Comparison of ENCODE assay signal across 8 cellular contexts in genomic region chr10:57579926-57580325, GRCh38.
DNase-seq lines count a peak whose midpoint lies in the region; ATAC-seq and TF ChIP-seq lines count a peak whose summit lies in the region.

No MANE protein-coding gene starts in this region.

- H3K9me3 ChIP-seq in adrenal gland (replicated peaks in 1 of 3), result no peaks in the 10 kb centered on the region

- H3K27me3 ChIP-seq in adrenal gland, result no peaks in the 10 kb centered on the region

- no peak for TF ChIP-seq POLR2A in adrenal gland (IDR thresholded peaks at IDR 0.05)

- no peak overlapping the region for H3K27ac Mint-ChIP-seq in mesothelial cell of epicardium

- no peak overlapping the region for H3K27ac ChIP-seq in adrenal gland

- no peak for ATAC-seq in GM19023 (IDR thresholded peaks at IDR 0.05; ENCODE audit: unreplicated experiment)
- no peak for ATAC-seq in activated CD4-positive, CD25-positive, alpha-beta regulatory T cell treated with anti-CD3 and anti-CD28 coated beads, Interleukin-2, amount 50 U/mL, for 24 hours

- peaks cover 3% of the 10 kb centered on the region for H3K4me1 Mint-ChIP-seq in mesothelial cell of epicardium

- no peak overlapping the region for H3K4me3 Mint-ChIP-seq in mesothelial cell of epicardium

- H3K4me1 ChIP-seq in adrenal gland (replicated peaks in 1 of 2), result no peaks in the 10 kb centered on the region

- peaks cover 26% of the 10 kb centered on the region for H3K9me3 Mint-ChIP-seq in mesothelial cell of epicardium

- TF ChIP-seq CTCF in adrenal gland (IDR thresholded peaks at IDR 0.05) (peak in 5 of 6 experiments; percentile 22 to 57 (median 46)), mesothelial cell of epicardium (IDR thresholded peaks at IDR 0.05; ENCODE audit: unreplicated experiment) (peak; percentile 26)

- intact Hi-C loops in adrenal gland (cut with DNase I), result loop anchor here in 1 of 2 donors (10.0 kb wide), 1 partner anchor 485 kb away; no protein-coding TSS in a partner anchor

- H3K36me3 ChIP-seq in adrenal gland (replicated peaks in 1 of 2), result no peaks in the 10 kb centered on the region

- H3K4me3 ChIP-seq in adrenal gland, result no peak overlapping the region

- H3K27me3 Mint-ChIP-seq in mesothelial cell of epicardium (ENCODE audit: low read depth), result no peaks in the 10 kb centered on the region

- DNase-seq in GM03348 (ENCODE audit: low spot score) (peak; percentile 7), HT-29 (ENCODE audit: low spot score) (peak; percentile 79), adrenal gland (peak in 1 of 7 donors; percentile 23), mesothelial cell of epicardium (ENCODE audit: low spot score in 2 of 2, unreplicated experiment in 2 of 2) (no peak), germinal center (ENCODE audit: low spot score) (no peak)
- no peak for DNase-seq in central memory CD4-positive, alpha-beta T cell

- H3K36me3 Mint-ChIP-seq in mesothelial cell of epicardium, result no peaks in the 10 kb centered on the region

Comparison
In these comparisons a context has a peak if more than half of its experiments do, and no peak if none do; other contexts are left out.
1. DNase-seq: peak in GM03348 (single experiment) and HT-29 (single experiment); none in mesothelial cell of epicardium (0 of 2), central memory CD4-positive, alpha-beta T cell (single experiment) and germinal center (single experiment).